In the genomic region with DNA sequence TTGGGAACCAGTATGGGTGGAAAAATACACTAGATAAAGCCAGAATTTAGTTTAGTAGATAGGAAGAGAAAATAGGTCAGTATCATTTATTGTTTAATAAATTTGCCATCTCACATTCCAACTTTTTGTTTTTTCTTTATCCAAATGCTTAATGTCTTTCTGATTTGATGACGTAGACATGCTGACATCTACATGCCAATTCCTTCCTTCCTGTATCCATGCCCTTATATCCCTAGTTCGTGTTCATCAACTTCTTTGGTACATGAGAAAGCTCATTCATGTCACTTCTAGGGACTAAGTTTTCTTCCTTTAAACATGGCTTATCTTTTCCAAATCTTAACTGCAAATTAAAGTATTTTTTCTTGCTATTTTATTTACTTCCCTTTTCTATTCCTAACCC, we compare ENCODE assay signal across 8 cellular contexts.
"Had no signal": no experiment of that assay in that cellular context is flagged by ENCODE, and none has a peak within 500 bp of the region (broad histone marks: within the 10 kb centered on the region; RNA-seq: fewer than 3 reads in every experiment).

No MANE protein-coding gene starts in this region.

- H3K9ac ChIP-seq: GM23248 had no signal

- H3K9me3 ChIP-seq: HAP-1 had no signal

- H2AFZ ChIP-seq: GM23248 had no signal

- H3K27ac Mint-ChIP-seq: HFFc6 had no signal

- FAIRE-seq: K562 had no signal

- ATAC-seq: HCT116, K562 had no signal

- H3K4me3 Mint-ChIP-seq: HFFc6 had no signal

- H3K36me3 ChIP-seq: HAP-1 had no signal

- H3K27ac ChIP-seq: GM23248, HL-60 had no signal

- H3K9me3 Mint-ChIP-seq: HFFc6 had no signal

- DNase-seq: GM23248, GOT3, H7, HFFc6 had no signal

- H3K4me3 ChIP-seq: GM23248, HAP-1, K562 had no signal
